Comparison of ENCODE assay signal across 12 cellular contexts in genomic region chr1:173856903-173857302, GRCh38.
"Had no signal": no experiment of that assay in that cellular context is flagged by ENCODE, and none has a peak within 500 bp of the region (broad histone marks: within the 10 kb centered on the region; RNA-seq: fewer than 3 reads in every experiment).

No MANE protein-coding gene starts in this region.

- H3K27me3 ChIP-seq: foreskin keratinocyte, thyroid gland had no signal

- H3K4me3 ChIP-seq: lower lobe of right lung, thyroid gland had no signal

- H3K27ac ChIP-seq: foreskin keratinocyte, lower lobe of right lung, thyroid gland had no signal

- H3K9me3 ChIP-seq: lower lobe of right lung, thyroid gland had no signal

- H3K4me1 ChIP-seq: foreskin keratinocyte, thyroid gland had no signal

- DNase-seq: activated CD4-positive, alpha-beta T cell treated with anti-CD3 and anti-CD28 coated beads for 1 hour; activated CD4-positive, alpha-beta T cell treated with anti-CD3 and anti-CD28 coated beads, Interleukin-2, amount 50 U/mL, for 4 hours; activated naive CD4-positive, alpha-beta T cell treated with anti-CD3 and anti-CD28 coated beads for 36 hours; foreskin keratinocyte; lower lobe of right lung; stimulated activated CD4-positive, alpha-beta T cell treated with anti-CD3 and anti-CD28 coated beads, Interleukin-2, amount 100 ng/mL, for 24 hours; T-helper 1 cell; T1000; thyroid gland had no signal

- ATAC-seq: activated T-helper 17 cell treated with anti-CD3 and anti-CD28 coated beads, Interleukin-2, amount 50 U/mL, for 72 hours; foreskin keratinocyte; lower lobe of right lung; sciatic nerve; stimulated activated memory B cell treated with anti-CD40 and anti-IgM and Interleukin-4, amounts not matched to agents 10 μg/mL and 1 μg/mL and 100 μg/mL, for 72 hours had no signal
